ENCODE assay signal across 1 cellular context in genomic region chr2:234981197-234982095, GRCh38.
TF ChIP-seq lines count a peak whose summit lies in the region.

No MANE protein-coding gene starts in this region.

TF ChIP-seq in HEK293, 187 proteins besides CTCF, POLR2A, EP300 and RAD21 (continued from another document):
- TF ChIP-seq ZNF449 (tag by site-specific recombination; IDR thresholded peaks at IDR 0.05) (peak; percentile 21; the same call in 1 of the 2 replicates), ZNF501 (tag by site-specific recombination; IDR thresholded peaks at IDR 0.05) (no peak), ZBTB17 (tag by site-specific recombination; IDR thresholded peaks at IDR 0.05) (peak; percentile 53), TRIM28 (IDR thresholded peaks at IDR 0.05; ENCODE audit: borderline replicate concordance, low read length) (peak; percentile 78; the same call in 1 of the 2 replicates), SP7 (tag by site-specific recombination; IDR thresholded peaks at IDR 0.05) (peak; percentile 52; the same call in 1 of the 2 replicates), ZNF423 (tag by site-specific recombination; IDR thresholded peaks at IDR 0.05) (no peak), SCRT2 (tag by site-specific recombination; IDR thresholded peaks at IDR 0.05) (no peak), GLI2 (tag by site-specific recombination; IDR thresholded peaks at IDR 0.05; ENCODE audit: borderline replicate concordance, low read depth) (no peak), ZFP3 (tag by site-specific recombination; IDR thresholded peaks at IDR 0.05; ENCODE audit: low read depth) (no peak), ZNF600 (tag by site-specific recombination; IDR thresholded peaks at IDR 0.05) (peak; percentile 67; the same call in 1 of the 2 replicates), ZNF324 (tag by site-specific recombination; IDR thresholded peaks at IDR 0.05) (no peak), ZNF660 (tag by site-specific recombination; IDR thresholded peaks at IDR 0.05) (0 out of 2 replicates have a peak, but pooled peaks have one; percentile 6), GLIS1 (tag by site-specific recombination; IDR thresholded peaks at IDR 0.05) (peak; percentile 26; the same call in 1 of the 2 replicates), TCF7L2 (IDR thresholded peaks at IDR 0.05; ENCODE audit: borderline replicate concordance, low read depth, low read length) (no peak), PRDM6 (tag by site-specific recombination; IDR thresholded peaks at IDR 0.05) (peak; percentile 77), ZNF366 (tag by site-specific recombination; conservative IDR thresholded peaks at IDR 0.05) (peak; percentile 56), PRDM2 (tag by site-specific recombination; IDR thresholded peaks at IDR 0.05; ENCODE audit: borderline replicate concordance) (no peak), ZNF132 (tag by site-specific recombination; IDR thresholded peaks at IDR 0.05; ENCODE audit: borderline replicate concordance) (no peak), INSM2 (tag by site-specific recombination; IDR thresholded peaks at IDR 0.05) (peak; percentile 54; the same call in 1 of the 2 replicates), YY2 (tag by site-specific recombination; IDR thresholded peaks at IDR 0.05) (no peak), HOXD13 (CRISPR knock-in tag; IDR thresholded peaks at IDR 0.05; ENCODE audit: borderline replicate concordance) (no peak), ZNF146 (tag by site-specific recombination; IDR thresholded peaks at IDR 0.05) (no peak), ZBTB11 (tag by site-specific recombination; conservative IDR thresholded peaks at IDR 0.05; ENCODE audit: low read depth) (no peak), ZNF514 (tag by site-specific recombination; IDR thresholded peaks at IDR 0.05) (no peak), ZNF2 (tag by site-specific recombination; IDR thresholded peaks at IDR 0.05) (0 out of 2 replicates have a peak, but pooled peaks have one; percentile 24), ZEB2 (tag by site-specific recombination; IDR thresholded peaks at IDR 0.05) (0 out of 2 replicates have a peak, but pooled peaks have one; percentile 32), ZNF626 (tag by site-specific recombination; IDR thresholded peaks at IDR 0.05) (no peak), ZXDB (tag by site-specific recombination; IDR thresholded peaks at IDR 0.05) (peak; percentile 58), ZNF335 (tag by site-specific recombination; conservative IDR thresholded peaks at IDR 0.05) (peak; percentile 37; the same call in 1 of the 2 replicates), PRDM1 (tag by site-specific recombination; IDR thresholded peaks at IDR 0.05) (peak; percentile 82), ZBTB21 (tag by site-specific recombination; IDR thresholded peaks at IDR 0.05) (0 out of 2 replicates have a peak, but pooled peaks have one; percentile 23)
